In genomic region chr1:93107395-93107794, GRCh38 we compare ENCODE assay signal across 1 cellular context.
TF ChIP-seq lines count a peak whose summit lies in the region.

No MANE protein-coding gene starts in this region.

TF ChIP-seq in K562, 482 proteins besides CTCF, POLR2A, EP300 and RAD21:
- peak; percentile 54; the same call in 1 of the 2 replicates for TF ChIP-seq ZFP1 (CRISPR knock-in tag; IDR thresholded peaks at IDR 0.05)
- TF ChIP-seq MYNN (IDR thresholded peaks at IDR 0.05) = no peak
- TF ChIP-seq MYNN (CRISPR knock-in tag; IDR thresholded peaks at IDR 0.05) = no peak
